Comparison of ENCODE assay signal across 31 cellular contexts in genomic region chr3:145457825-145458552, GRCh38.
"Had no signal": no experiment of that assay in that cellular context is flagged by ENCODE, and none has a peak within 500 bp of the region (broad histone marks: within the 10 kb centered on the region; RNA-seq: fewer than 3 reads in every experiment).

No MANE protein-coding gene starts in this region.

- H3K27ac ChIP-seq: pancreas, prostate gland, skin epidermis, testis had no signal

- H3K27me3 ChIP-seq: pancreas, testis had no signal

- DNase-seq: activated B cell treated with CpG ODN at 0.5 μM for 24 hours; activated CD4-positive, alpha-beta T cell treated with anti-CD3 and anti-CD28 coated beads, Interleukin-2, amount 50 U/mL, for 1 hour; activated CD8-positive, alpha-beta T cell treated with anti-CD3 and anti-CD28 coated beads for 36 hours; activated gamma-delta T cell treated with Interleukin-2 at 50 U/mL for 16 hours; activated naive CD8-positive, alpha-beta T cell treated with anti-CD3 and anti-CD28 coated beads, Interleukin-2, amount 50 U/mL, for 24 hours; activated T-cell treated with anti-CD3 and anti-CD28 coated beads, Interleukin-2, amount 50 U/mL, for 4 hours; cortex of kidney; endodermal cell; foreskin fibroblast; head of caudate nucleus; hippocampal formation; kidney; left colon; mammary epithelial cell; midbrain; naive thymus-derived CD4-positive, alpha-beta T cell; pancreas; retina; stimulated activated CD4-positive, alpha-beta T cell treated with anti-CD3 and anti-CD28 coated beads, Interleukin-12 subunit alpha, Interleukin-12 subunit beta, amount 100 ng/mL, for 4 hours; stimulated activated CD4-positive, alpha-beta T cell treated with anti-CD3 and anti-CD28 coated beads, Interleukin-4, amount 100 ng/mL, for 1 hour; stimulated activated naive CD8-positive, alpha-beta T cell treated with anti-CD3 and anti-CD28 coated beads, Interleukin-15, Interleukin-2, amounts not matched to agents 100 U/mL and 50 U/mL, for 24 hours; T-helper 17 cell; T1000; testis; trophoblast cell had no signal

- H3K4me1 ChIP-seq: pancreas, prostate gland, testis had no signal

- H3K9me3 ChIP-seq: pancreas, prostate gland, testis had no signal

- H3K4me3 ChIP-seq: pancreas, prostate gland, skin epidermis, testis had no signal

- H3K36me3 ChIP-seq: pancreas, prostate gland had no signal

- FAIRE-seq: pancreas, urothelium cell line had no signal

- ATAC-seq: activated CD8-positive, alpha-beta T cell treated with anti-CD3 and anti-CD28 coated beads for 36 hours; activated naive CD8-positive, alpha-beta T cell treated with anti-CD3 and anti-CD28 coated beads, Interleukin-2, amount 50 U/mL, for 24 hours; activated T-cell treated with anti-CD3 and anti-CD28 coated beads, Interleukin-2, amount 50 U/mL, for 4 hours; activated T-helper 17 cell treated with anti-CD3 and anti-CD28 coated beads, Interleukin-2, amount 50 U/mL, for 72 hours; esophagus mucosa; left colon; naive thymus-derived CD4-positive, alpha-beta T cell; pancreas; sciatic nerve; stimulated activated naive CD8-positive, alpha-beta T cell treated with anti-CD3 and anti-CD28 coated beads, Interleukin-15, Interleukin-2, amounts not matched to agents 100 U/mL and 50 U/mL, for 24 hours; T-helper 17 cell had no signal
